Comparison of ENCODE assay signal across 24 cellular contexts in the genomic region with DNA sequence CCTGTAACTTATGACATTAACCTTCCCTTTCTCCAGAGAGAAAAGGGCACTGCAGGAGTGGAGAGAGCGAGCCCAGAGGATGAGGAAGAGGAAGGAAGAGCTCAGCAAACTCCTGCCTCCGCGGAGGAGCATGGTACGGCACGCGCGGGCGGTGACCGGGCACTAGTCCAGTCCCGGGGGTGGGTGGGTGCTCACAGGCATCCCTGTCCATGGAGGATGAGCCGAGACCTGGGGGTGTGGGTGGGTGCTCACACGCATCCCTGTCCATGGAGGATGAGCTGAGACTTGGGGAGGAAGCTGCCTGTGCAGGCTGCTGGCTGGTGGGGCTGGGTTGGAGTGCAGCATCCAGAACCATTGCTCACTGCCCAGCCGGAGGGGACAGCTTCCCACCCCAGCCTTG.
"Had no signal": no experiment of that assay in that cellular context is flagged by ENCODE, and none has a peak within 500 bp of the region (broad histone marks: within the 10 kb centered on the region; RNA-seq: fewer than 3 reads in every experiment).

No MANE protein-coding gene starts in this region.

- H3K27me3 ChIP-seq: body of pancreas, cardiac muscle cell, esophagus muscularis mucosa, foreskin keratinocyte, neutrophil, pancreas, right atrium auricular region, testis, transverse colon had no signal

- H3K27me3 Mint-ChIP-seq: activated T-cell treated with anti-CD3 and anti-CD28 coated beads, Interleukin-2, amount 50 U/mL, for 24 hours; naive thymus-derived CD8-positive, alpha-beta T cell had no signal

- H3K4me3 Mint-ChIP-seq: activated T-cell treated with anti-CD3 and anti-CD28 coated beads, Interleukin-2, amount 50 U/mL, for 24 hours; naive thymus-derived CD8-positive, alpha-beta T cell had no signal

- H3K4me3 ChIP-seq: body of pancreas, cardiac muscle cell, esophagus muscularis mucosa, lower lobe of right lung, pancreas, right atrium auricular region, testis, transverse colon had no signal

- H3K27ac Mint-ChIP-seq: activated T-cell treated with anti-CD3 and anti-CD28 coated beads, Interleukin-2, amount 50 U/mL, for 24 hours; naive thymus-derived CD8-positive, alpha-beta T cell had no signal

- H3K36me3 Mint-ChIP-seq: activated naive CD4-positive, alpha-beta T cell treated with anti-CD3 and anti-CD28 coated beads, Interleukin-2, amount 50 U/mL, for 72 hours; naive thymus-derived CD8-positive, alpha-beta T cell had no signal

- H3K9me3 ChIP-seq: body of pancreas, esophagus muscularis mucosa, lower lobe of right lung, neutrophil, pancreas, right atrium auricular region, testis, transverse colon had no signal

- H3K27ac ChIP-seq: body of pancreas, cardiac muscle cell, esophagus muscularis mucosa, foreskin keratinocyte, lower lobe of right lung, neutrophil, pancreas, right atrium auricular region, testis, transverse colon, WERI-Rb-1 had no signal

- DNase-seq: activated CD4-positive, alpha-beta T cell treated with anti-CD3 and anti-CD28 coated beads for 48 hours; activated CD4-positive, alpha-beta T cell treated with anti-CD3 and anti-CD28 coated beads, Interleukin-2, amount 50 U/mL, for 48 hours; activated CD8-positive, alpha-beta memory T cell treated with anti-CD3 and anti-CD28 coated beads, Interleukin-2, amount 50 U/mL, for 4 hours; activated T-cell treated with anti-CD3 and anti-CD28 coated beads, Interleukin-2, amount 50 U/mL, for 24 hours; body of pancreas; cortex of kidney; foreskin keratinocyte; kidney glomerular epithelial cell; lower lobe of right lung; mesenchymal stem cell; naive thymus-derived CD8-positive, alpha-beta T cell; stimulated activated naive CD4-positive, alpha-beta T cell; T-helper 9 cell; testis; transverse colon; WERI-Rb-1 had no signal

- H3K36me3 ChIP-seq: cardiac muscle cell, neutrophil, pancreas, right atrium auricular region, transverse colon, WERI-Rb-1 had no signal

- H3K9me3 Mint-ChIP-seq: activated T-cell treated with anti-CD3 and anti-CD28 coated beads, Interleukin-2, amount 50 U/mL, for 24 hours; naive thymus-derived CD8-positive, alpha-beta T cell had no signal

- ATAC-seq: activated CD4-positive, CD25-positive, alpha-beta regulatory T cell treated with anti-CD3 and anti-CD28 coated beads, Interleukin-2, amount 50 U/mL, for 24 hours; activated naive CD4-positive, alpha-beta T cell treated with anti-CD3 and anti-CD28 coated beads, Interleukin-2, amount 50 U/mL, for 72 hours; body of pancreas; foreskin keratinocyte; left lobe of liver; lower lobe of right lung; naive thymus-derived CD8-positive, alpha-beta T cell; pancreas had no signal

- H3K4me1 ChIP-seq: body of pancreas, foreskin keratinocyte, lower lobe of right lung, pancreas, right atrium auricular region, testis, transverse colon had no signal
